8 cellular contexts compared by ENCODE assay signal in genomic region chr1:246930830-246931548, GRCh38.
A peak's percentile ranks its signal among the peaks of the same experiment; 100 is the strongest.
DNase-seq lines count a peak whose midpoint lies in the region; ATAC-seq and TF ChIP-seq lines count a peak whose summit lies in the region.

No MANE protein-coding gene starts in this region.

- DNase-seq in DMS153 treated with DMSO at 0.1 percent for 48 hours (lab: John Stamatoyannopoulos, UW; ENCODE audit: unreplicated experiment) (peak; percentile 25), DMS153 (lab: John Stamatoyannopoulos, UW) (no peak), KBM-7 (peak; percentile 68), cerebellar cortex (ENCODE audit: low spot score) (peak; percentile 54), kidney tubule cell (ENCODE audit: low spot score) (peak; percentile 71)
- DNase-seq in stimulated activated CD4-positive, alpha-beta T cell treated with anti-CD3 and anti-CD28 coated beads, Interleukin-1b, Interleukin-23, amount 100 ng/mL, for 48 hours, result peak; percentile 50

- in situ Hi-C loops in KBM-7 (cut with MboI; ENCODE audit: low pct_unique_long_range_greater_than_20kb, low sequenced_read_pairs), result no loop called here

- TF ChIP-seq CTCF in VCaP (conservative IDR thresholded peaks at IDR 0.05), result 0 out of 2 replicates have a peak, but pooled peaks have one; percentile 6

- peak; percentile 21 for ATAC-seq in GM21786 (IDR thresholded peaks at IDR 0.05; ENCODE audit: unreplicated experiment)

- H3K27ac ChIP-seq in VCaP, result peak overlapping the region; percentile 92
